ENCODE assay signal across 8 cellular contexts in the genomic region with DNA sequence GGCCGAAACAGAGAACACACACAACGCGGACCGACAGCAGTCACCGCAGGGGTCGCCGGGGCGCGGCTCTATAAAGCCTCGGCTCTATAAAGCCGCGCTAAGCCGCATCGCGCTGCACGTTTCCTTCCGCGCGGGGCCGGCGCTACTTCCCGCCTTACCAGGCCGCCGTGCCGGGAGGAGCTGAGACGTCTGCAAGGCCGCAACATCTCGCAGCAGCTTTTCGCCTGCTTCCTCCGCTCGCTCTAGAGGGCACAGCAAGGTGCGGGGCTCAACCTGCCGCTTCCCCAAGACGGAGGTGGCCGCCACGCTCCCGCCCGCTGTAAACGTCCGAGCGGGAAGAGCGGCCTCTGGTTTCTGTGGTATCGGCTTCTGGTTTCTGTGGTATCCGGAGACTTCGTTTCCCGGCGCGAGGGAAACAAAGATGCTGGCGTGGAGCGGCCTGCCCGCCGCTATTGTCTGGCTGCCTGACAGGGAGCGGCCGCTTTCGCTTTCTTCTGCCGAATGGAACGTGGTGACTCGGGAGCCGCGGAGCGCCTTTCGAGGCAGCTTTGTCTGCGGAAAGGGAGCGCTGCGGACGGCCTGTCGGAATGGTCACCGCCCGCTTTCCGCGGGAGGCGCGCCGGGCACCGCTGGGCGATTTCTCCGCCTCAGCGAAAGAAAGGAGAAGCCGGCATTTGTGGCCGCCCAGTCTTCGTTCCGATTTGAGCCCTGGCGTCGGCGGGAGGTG.
DNase-seq lines count a peak whose midpoint lies in the region; ATAC-seq and TF ChIP-seq lines count a peak whose summit lies in the region.

No MANE protein-coding gene starts in this region.

- no peaks in the 10 kb centered on the region for H3K36me3 ChIP-seq in BLaER1 treated with 17β-estradiol and CSF1 and Interleukin-3, amounts not matched to agents 10 nM and 100 nM

- peaks cover 21 to 60% (median 36%) of the 10 kb centered on the region in 10 experiments for H3K4me1 ChIP-seq in BLaER1 treated with 17β-estradiol and CSF1 and Interleukin-3, amounts not matched to agents 10 nM and 100 nM

- H3K9ac ChIP-seq in BLaER1 treated with 17β-estradiol and CSF1 and Interleukin-3, amounts not matched to agents 10 nM and 100 nM = peak overlapping the region; percentile 88 to 98 (median 93)

- peak overlapping the region; percentile 90 to 98 (median 95) for H3K27ac ChIP-seq in BLaER1 treated with 17β-estradiol and CSF1 and Interleukin-3, amounts not matched to agents 10 nM and 100 nM

- DNase-seq in NOMO-1 (lab: John Stamatoyannopoulos, UW; ENCODE audit: unreplicated experiment in 2 of 2) = peak; percentile 81 to 83
- peak; percentile 78 for DNase-seq in activated T-cell treated with anti-CD3 and anti-CD28 coated beads for 48 hours (ENCODE audit: low read depth)
- peak; percentile 98 for DNase-seq in erythroblast (lab: John Stamatoyannopoulos, UW)
- DNase-seq in mucosa of gallbladder (ENCODE audit: low spot score) = peak; percentile 94
- DNase-seq in stimulated activated CD8-positive, alpha-beta memory T cell treated with anti-CD3 and anti-CD28 coated beads, Interleukin-4, amount 100 ng/mL, for 1 hour (ENCODE audit: low read depth in 2 of 2, low spot score in 1 of 2) = peak; percentile 69 to 82

- no peaks in the 10 kb centered on the region for H3K27me3 ChIP-seq in BLaER1 treated with 17β-estradiol and CSF1 and Interleukin-3, amounts not matched to agents 10 nM and 100 nM

- in situ Hi-C loops in GM18951 (cut with MboI; ENCODE audit: low sequenced_read_pairs, unreplicated experiment) = no loop called here

- no peaks in the 10 kb centered on the region for H4K20me1 ChIP-seq in BLaER1 treated with 17β-estradiol and CSF1 and Interleukin-3, amounts not matched to agents 10 nM and 100 nM

- TF ChIP-seq POLR2A in GM18951 (IDR thresholded peaks at IDR 0.05; ENCODE audit: extremely low read depth, insufficient read depth, insufficient read length) (peak; percentile 87), erythroblast (IDR thresholded peaks at IDR 0.05; ENCODE audit: low read length) (peak; percentile 97)

- peak overlapping the region; percentile 64 to 81 (median 76) for H3K4me3 ChIP-seq in BLaER1 treated with 17β-estradiol and CSF1 and Interleukin-3, amounts not matched to agents 10 nM and 100 nM

- ATAC-seq in HG03175 (IDR thresholded peaks at IDR 0.05; ENCODE audit: unreplicated experiment) = peak; percentile 77

- peak overlapping the region; percentile 81 to 95 (median 90) for H3K4me2 ChIP-seq in BLaER1 treated with 17β-estradiol and CSF1 and Interleukin-3, amounts not matched to agents 10 nM and 100 nM

- no peaks in the 10 kb centered on the region for H3K9me3 ChIP-seq in BLaER1 treated with 17β-estradiol and CSF1 and Interleukin-3, amounts not matched to agents 10 nM and 100 nM (replicated peaks in 1 of 11)

Comparison
In these comparisons a context has a peak if more than half of its experiments do, and no peak if none do; other contexts are left out.
1. Peak in every context shown above with its lines: DNase-seq, ATAC-seq, H3K4me3 ChIP-seq and H3K27ac ChIP-seq.